In genomic region chrX:25597561-25597960, GRCh38 we compare ENCODE assay signal across 29 cellular contexts.
DNase-seq lines count a peak whose midpoint lies in the region; ATAC-seq, FAIRE-seq and TF ChIP-seq lines count a peak whose summit lies in the region.
"Had no signal": no experiment of that assay in that cellular context is flagged by ENCODE, and none has a peak within 500 bp of the region (broad histone marks: within the 10 kb centered on the region; RNA-seq: fewer than 3 reads in every experiment).

No MANE protein-coding gene starts in this region.

- H3K36me3 ChIP-seq in ACC112 (ENCODE audit: insufficient read depth, low read length) (no peaks in the 10 kb centered on the region), astrocyte (ENCODE audit: insufficient read depth, low read length) (no peaks in the 10 kb centered on the region)
- H3K36me3 ChIP-seq: BLaER1, SJCRH30 had no signal

- no peaks in the 10 kb centered on the region for H3K36me3 Mint-ChIP-seq in astrocyte (ENCODE audit: low read depth, unreplicated experiment)
- H3K36me3 Mint-ChIP-seq in activated CD8-positive, alpha-beta T cell treated with anti-CD3 and anti-CD28 coated beads, Interleukin-2, amount 10 ng/mL, durations not matched to agents 7 days and 5 days (ENCODE audit: low read depth), result no peaks in the 10 kb centered on the region
- H3K36me3 Mint-ChIP-seq: CD4-positive, CD25-positive, alpha-beta regulatory T cell had no signal

- peak; percentile 50 for FAIRE-seq in astrocyte (lab: Jason Lieb, UNC)
- FAIRE-seq: GM18507, HTR-8/SVneo, K562 had no signal

- H3K9ac ChIP-seq in astrocyte (ENCODE audit: low read length), result no peak overlapping the region
- H3K9ac ChIP-seq: BLaER1, GM23248 had no signal

- peaks cover 7% of the 10 kb centered on the region for H3K4me1 ChIP-seq in ACC112 (ENCODE audit: control insufficient read depth, insufficient read depth, low read length, unreplicated experiment)
- H3K4me1 ChIP-seq in astrocyte (ENCODE audit: insufficient read depth, low read length), result no peaks in the 10 kb centered on the region
- H3K4me1 ChIP-seq: BLaER1, SJCRH30 had no signal

- H2AFZ ChIP-seq in ACC112 (ENCODE audit: low read length, unreplicated experiment), result no peak overlapping the region
- H2AFZ ChIP-seq in astrocyte (ENCODE audit: low read depth, low read length), result no peak overlapping the region
- H2AFZ ChIP-seq: GM23248, PC-9 had no signal

- no peaks in the 10 kb centered on the region for H3K9me3 ChIP-seq in astrocyte (ENCODE audit: insufficient read depth, low read depth, low read length)
- H3K9me3 ChIP-seq: BLaER1, SJCRH30 had no signal

- H3K4me1 Mint-ChIP-seq in astrocyte (ENCODE audit: low read depth, unreplicated experiment), result no peaks in the 10 kb centered on the region
- H3K4me1 Mint-ChIP-seq in activated CD8-positive, alpha-beta T cell treated with anti-CD3 and anti-CD28 coated beads, Interleukin-2, amount 10 ng/mL, durations not matched to agents 7 days and 5 days (ENCODE audit: low read depth), result no peaks in the 10 kb centered on the region
- H3K4me1 Mint-ChIP-seq: CD4-positive, CD25-positive, alpha-beta regulatory T cell had no signal

- H3K27ac Mint-ChIP-seq in astrocyte (ENCODE audit: unreplicated experiment), result no peak overlapping the region
- no peak overlapping the region for H3K27ac Mint-ChIP-seq in activated CD8-positive, alpha-beta T cell treated with anti-CD3 and anti-CD28 coated beads, Interleukin-2, amount 10 ng/mL, durations not matched to agents 7 days and 5 days
- H3K27ac Mint-ChIP-seq: CD4-positive, CD25-positive, alpha-beta regulatory T cell had no signal

- POLR2A ChIA-PET in activated CD8-positive, alpha-beta T cell treated with anti-CD3 and anti-CD28 coated beads, Interleukin-2, amount 10 ng/mL, durations not matched to agents 7 days and 5 days (lab: Charles Lee), result no interaction called here

- H3K4me3 Mint-ChIP-seq in astrocyte (ENCODE audit: unreplicated experiment), result no peak overlapping the region
- H3K4me3 Mint-ChIP-seq in activated CD8-positive, alpha-beta T cell treated with anti-CD3 and anti-CD28 coated beads, Interleukin-2, amount 10 ng/mL, durations not matched to agents 7 days and 5 days, result no peak overlapping the region
- H3K4me3 Mint-ChIP-seq: CD4-positive, CD25-positive, alpha-beta regulatory T cell had no signal

- ATAC-seq in activated CD8-positive, alpha-beta T cell treated with anti-CD3 and anti-CD28 coated beads, Interleukin-2, amount 10 ng/mL, durations not matched to agents 7 days and 5 days, result no peak
- ATAC-seq in GM21447 (IDR thresholded peaks at IDR 0.05; ENCODE audit: unreplicated experiment), result no peak
- ATAC-seq: K562, Right ventricle myocardium inferior had no signal

- H3K4me2 ChIP-seq in astrocyte (ENCODE audit: low read length), result no peak overlapping the region
- H3K4me2 ChIP-seq: BLaER1, PC-9 had no signal

- DNase-seq in astrocyte (ENCODE audit: low read depth), result peak; percentile 8
- peak; percentile 11 for DNase-seq in fibroblast of mammary gland (ENCODE audit: low read depth)
- peak; percentile 20 for DNase-seq in skeletal muscle cell (ENCODE audit: low read depth)
- DNase-seq in activated CD8-positive, alpha-beta T cell treated with anti-CD3 and anti-CD28 coated beads, Interleukin-2, amount 10 ng/mL, durations not matched to agents 7 days and 5 days, result no peak
- no peak for DNase-seq in activated T-cell treated with anti-CD3 and anti-CD28 coated beads, Interleukin-2, amount 50 U/mL, for 1 hour
- DNase-seq in putamen (ENCODE audit: low spot score), result no peak
- DNase-seq: 8988T; CD4-positive, CD25-positive, alpha-beta regulatory T cell; DMS153; GM23248; H7; Kasumi-1; MV-4-11; NCI-H1105 treated with DMSO at 0.1 percent for 48 hours; NCI-H146; NCI-H1930; NCI-H2107; NCI-H524; NCI-H774; NK-92 treated with Interleukin-12 subunit alpha and Interleukin-12 subunit beta, amount 100 ng/mL, for 24 hours; PC-9; SJCRH30 had no signal

- H3K79me2 ChIP-seq in ACC112 (ENCODE audit: control insufficient read depth, insufficient read depth, low read length, unreplicated experiment) (no peaks in the 10 kb centered on the region), astrocyte (ENCODE audit: insufficient read depth, low read length) (no peaks in the 10 kb centered on the region)

- H3K4me3 ChIP-seq in ACC112 (ENCODE audit: low read depth, low read length) (no peak overlapping the region), astrocyte (ENCODE audit: insufficient read depth, low read depth, low read length) (no peak overlapping the region), fibroblast of mammary gland (ENCODE audit: control insufficient read depth, low read depth, low read length) (no peak overlapping the region), skeletal muscle cell (ENCODE audit: low read depth, low read length) (no peak overlapping the region)
- H3K4me3 ChIP-seq: BLaER1, GM23248, K562, PC-9, SJCRH30 had no signal

- H3K27me3 ChIP-seq in ACC112 (ENCODE audit: insufficient read depth, low read length) (no peaks in the 10 kb centered on the region), astrocyte (ENCODE audit: insufficient read depth, low read length) (no peaks in the 10 kb centered on the region)
- H3K27me3 ChIP-seq: SJCRH30 had no signal

- H3K27me3 Mint-ChIP-seq in astrocyte (ENCODE audit: low read depth, unreplicated experiment), result no peaks in the 10 kb centered on the region
- H3K27me3 Mint-ChIP-seq in activated CD8-positive, alpha-beta T cell treated with anti-CD3 and anti-CD28 coated beads, Interleukin-2, amount 10 ng/mL, durations not matched to agents 7 days and 5 days (ENCODE audit: low read depth), result no peaks in the 10 kb centered on the region
- H3K27me3 Mint-ChIP-seq: CD4-positive, CD25-positive, alpha-beta regulatory T cell had no signal

- H3K27ac ChIP-seq in ACC112 (ENCODE audit: low read depth, low read length), result peak overlapping the region; percentile 8; the same call in 1 of the 2 replicates
- no peak overlapping the region for H3K27ac ChIP-seq in astrocyte (ENCODE audit: low read depth, low read length)
- H3K27ac ChIP-seq: BLaER1, GM23248, PC-9, SJCRH30 had no signal

- H3K9me3 Mint-ChIP-seq in astrocyte (ENCODE audit: unreplicated experiment), result no peaks in the 10 kb centered on the region
- H3K9me3 Mint-ChIP-seq in activated CD8-positive, alpha-beta T cell treated with anti-CD3 and anti-CD28 coated beads, Interleukin-2, amount 10 ng/mL, durations not matched to agents 7 days and 5 days (ENCODE audit: insufficient read depth), result no peaks in the 10 kb centered on the region

- H4K20me1 ChIP-seq in astrocyte (ENCODE audit: insufficient read depth, low read length), result no peaks in the 10 kb centered on the region
- H4K20me1 ChIP-seq: BLaER1 had no signal

- no peak for TF ChIP-seq CTCF in astrocyte (IDR thresholded peaks at IDR 0.05; ENCODE audit: insufficient read depth, low read depth, low read length)
- TF ChIP-seq CTCF in fibroblast of mammary gland (conservative IDR thresholded peaks at IDR 0.05; ENCODE audit: control insufficient read depth, insufficient read depth, low read depth, low read length), result no peak

- CTCF ChIA-PET in activated CD8-positive, alpha-beta T cell treated with anti-CD3 and anti-CD28 coated beads, Interleukin-2, amount 10 ng/mL, durations not matched to agents 7 days and 5 days (lab: Charles Lee), result no interaction called here

Comparison
In these comparisons a context has a peak if more than half of its experiments do, and no peak if none do; other contexts are left out.
1. DNase-seq: peak in astrocyte (single experiment), fibroblast of mammary gland (single experiment) and skeletal muscle cell (single experiment); none in activated CD8-positive, alpha-beta T cell treated with anti-CD3 and anti-CD28 coated beads, Interleukin-2, amount 10 ng/mL, durations not matched to agents 7 days and 5 days (single experiment), activated T-cell treated with anti-CD3 and anti-CD28 coated beads, Interleukin-2, amount 50 U/mL, for 1 hour (single experiment) and putamen (single experiment).